In the genomic region with DNA sequence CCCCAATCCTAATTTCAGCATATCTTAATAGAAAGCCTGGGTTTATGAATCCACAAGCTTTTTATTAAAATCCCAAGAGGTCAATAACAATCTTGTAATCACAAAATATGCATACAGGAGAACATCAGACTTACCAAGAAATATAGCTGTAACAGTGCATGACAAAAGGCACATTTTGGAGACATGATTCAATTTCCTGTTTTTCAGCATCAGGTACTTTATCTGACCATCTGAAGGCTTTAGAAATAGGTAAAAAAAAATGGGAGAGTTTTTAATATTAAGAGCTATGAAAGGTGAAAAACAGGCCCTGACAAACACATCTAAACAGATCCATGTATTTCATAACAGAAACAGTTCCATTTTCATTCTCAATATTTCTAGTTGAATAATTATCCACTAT, we compare ENCODE assay signal across 20 cellular contexts.
DNase-seq lines count a peak whose midpoint lies in the region; ATAC-seq and TF ChIP-seq lines count a peak whose summit lies in the region.
"Had no signal": no experiment of that assay in that cellular context is flagged by ENCODE, and none has a peak within 500 bp of the region (broad histone marks: within the 10 kb centered on the region; RNA-seq: fewer than 3 reads in every experiment).

No MANE protein-coding gene starts in this region.

- H3K9me3 Mint-ChIP-seq in brain, result no peaks in the 10 kb centered on the region
- H3K9me3 Mint-ChIP-seq: CD8-positive, alpha-beta T cell; GM23338 had no signal

- peak overlapping the region in 3 of 5 experiments; percentile 13 to 63 (median 48) for H3K27ac Mint-ChIP-seq in brain
- H3K27ac Mint-ChIP-seq: CD8-positive, alpha-beta T cell; GM23338 had no signal

- H3F3A ChIP-seq in neural cell (ENCODE audit: insufficient read depth, low read length, poor library complexity, severe bottlenecking), result peaks cover 6% of the 10 kb centered on the region

- H3K4me3 Mint-ChIP-seq in brain, result peak overlapping the region in 3 of 5 experiments; percentile 50 to 62 (median 58)
- H3K4me3 Mint-ChIP-seq: CD8-positive, alpha-beta T cell; GM23338 had no signal

- ATAC-seq in HG02870 (IDR thresholded peaks at IDR 0.05; ENCODE audit: unreplicated experiment), result no peak
- ATAC-seq: CD8-positive, alpha-beta T cell; GM12878; Panc1 had no signal

- H3K79me2 ChIP-seq in OCI-LY3 (ENCODE audit: low read length), result no peaks in the 10 kb centered on the region
- H3K79me2 ChIP-seq in neural cell (replicated peaks; ENCODE audit: insufficient read depth, low read length), result peaks cover 27% of the 10 kb centered on the region

- no peak overlapping the region for H3K9ac ChIP-seq in BLaER1
- H3K9ac ChIP-seq in OCI-LY3 (ENCODE audit: low read length), result no peak overlapping the region
- H3K9ac ChIP-seq in neural cell (ENCODE audit: low read length), result peak overlapping the region; percentile 35

- TF ChIP-seq EP300 in neural cell (conservative IDR thresholded peaks at IDR 0.05; ENCODE audit: poor library complexity, severe bottlenecking), result no peak

- TF ChIP-seq RAD21 in neural cell (conservative IDR thresholded peaks at IDR 0.05), result no peak

- DNase-seq in retina (no peak), germinal center (ENCODE audit: low spot score) (no peak), NCI-H526 treated with DMSO at 0.1 percent for 48 hours (lab: John Stamatoyannopoulos, UW) (no peak)
- DNase-seq: C1 segment of cervical spinal cord; CD8-positive, alpha-beta T cell; DND-41; HCEC 1CT; Karpas-422; NCI-H1694; NCI-H226; NCI-H774; T-helper 1 cell had no signal

- H3K27me3 ChIP-seq in BLaER1 (no peaks in the 10 kb centered on the region), OCI-LY3 (ENCODE audit: low read depth, low read length) (no peaks in the 10 kb centered on the region), neural cell (ENCODE audit: insufficient read depth, low read depth, low read length) (no peaks in the 10 kb centered on the region)

- H3K4me3 ChIP-seq in BLaER1, result no peak overlapping the region
- H3K4me3 ChIP-seq in OCI-LY3 (ENCODE audit: low read length), result no peak overlapping the region
- H3K4me3 ChIP-seq in neural cell (ENCODE audit: low read length), result peak overlapping the region; percentile 39
- H3K4me3 ChIP-seq: GM12878, GM23338 had no signal

- H3K4me1 ChIP-seq in BLaER1, result peaks cover 74% of the 10 kb centered on the region
- H3K4me1 ChIP-seq in OCI-LY3 (ENCODE audit: low read length), result peaks cover 15% of the 10 kb centered on the region

- no peak overlapping the region for H3K4me2 ChIP-seq in BLaER1
- H3K4me2 ChIP-seq in OCI-LY3 (ENCODE audit: low read length), result no peak overlapping the region
- H3K4me2 ChIP-seq in neural cell (ENCODE audit: low read length), result peak overlapping the region; percentile 20
- H3K4me2 ChIP-seq: GM23338 had no signal

- H2AFZ ChIP-seq in OCI-LY3 (ENCODE audit: low read depth, low read length) (0 out of 2 replicates have a peak overlapping the region, but pooled peaks have one; percentile 33), neural cell (ENCODE audit: low read depth, low read length) (peak overlapping the region; percentile 11)
- H2AFZ ChIP-seq: GM23338 had no signal

- H3K9me3 ChIP-seq in BLaER1 (no peaks in the 10 kb centered on the region), OCI-LY3 (ENCODE audit: insufficient read depth, low read length) (no peaks in the 10 kb centered on the region), neural cell (ENCODE audit: low read length) (no peaks in the 10 kb centered on the region)

- no peaks in the 10 kb centered on the region for H3K36me3 ChIP-seq in BLaER1
- H3K36me3 ChIP-seq in OCI-LY3 (replicated peaks; ENCODE audit: low read depth, low read length), result no peaks in the 10 kb centered on the region
- no peaks in the 10 kb centered on the region for H3K36me3 ChIP-seq in neural cell (ENCODE audit: insufficient read depth, low read length)

- no peaks in the 10 kb centered on the region for H3K9me2 ChIP-seq in neural cell (ENCODE audit: insufficient read depth, low read length)

- no peak for TF ChIP-seq CTCF in OCI-LY3 (IDR thresholded peaks at IDR 0.05; ENCODE audit: low read depth, low read length)
- no peak for TF ChIP-seq CTCF in brain (conservative IDR thresholded peaks at IDR 0.05)
- TF ChIP-seq CTCF in neural cell (IDR thresholded peaks at IDR 0.05; ENCODE audit: poor library complexity, severe bottlenecking), result no peak

- H3K27ac ChIP-seq in BLaER1 (0 out of 2 replicates have a peak overlapping the region, but pooled peaks have one; percentile 15), OCI-LY3 (ENCODE audit: low read length) (no peak overlapping the region), neural cell (ENCODE audit: low read length) (peak overlapping the region; percentile 37)

- peaks cover 41% of the 10 kb centered on the region for H3K4me1 Mint-ChIP-seq in brain

- H3K27me3 Mint-ChIP-seq in brain, result no peaks in the 10 kb centered on the region

- no peaks in the 10 kb centered on the region for H4K20me1 ChIP-seq in BLaER1
- H4K20me1 ChIP-seq in OCI-LY3 (ENCODE audit: insufficient read depth, low read length), result no peaks in the 10 kb centered on the region
- no peaks in the 10 kb centered on the region for H4K20me1 ChIP-seq in neural cell (ENCODE audit: insufficient read depth)

- H3K36me3 Mint-ChIP-seq in brain, result no peaks in the 10 kb centered on the region
- H3K36me3 Mint-ChIP-seq: CD8-positive, alpha-beta T cell had no signal

TF ChIP-seq in neural cell, 6 proteins besides CTCF, POLR2A, EP300 and RAD21:
- TF ChIP-seq EZH2 (IDR thresholded peaks at IDR 0.05; ENCODE audit: borderline replicate concordance, insufficient read depth, low read length, poor library complexity, severe bottlenecking), result no peak
- TF ChIP-seq MXI1 (conservative IDR thresholded peaks at IDR 0.05; ENCODE audit: poor library complexity, severe bottlenecking), result no peak
- no peak for TF ChIP-seq TAF1 (IDR thresholded peaks at IDR 0.05; ENCODE audit: low read depth)
- no peak for TF ChIP-seq POLR2AphosphoS5 (IDR thresholded peaks at IDR 0.05)
- TF ChIP-seq, protein P1, sequence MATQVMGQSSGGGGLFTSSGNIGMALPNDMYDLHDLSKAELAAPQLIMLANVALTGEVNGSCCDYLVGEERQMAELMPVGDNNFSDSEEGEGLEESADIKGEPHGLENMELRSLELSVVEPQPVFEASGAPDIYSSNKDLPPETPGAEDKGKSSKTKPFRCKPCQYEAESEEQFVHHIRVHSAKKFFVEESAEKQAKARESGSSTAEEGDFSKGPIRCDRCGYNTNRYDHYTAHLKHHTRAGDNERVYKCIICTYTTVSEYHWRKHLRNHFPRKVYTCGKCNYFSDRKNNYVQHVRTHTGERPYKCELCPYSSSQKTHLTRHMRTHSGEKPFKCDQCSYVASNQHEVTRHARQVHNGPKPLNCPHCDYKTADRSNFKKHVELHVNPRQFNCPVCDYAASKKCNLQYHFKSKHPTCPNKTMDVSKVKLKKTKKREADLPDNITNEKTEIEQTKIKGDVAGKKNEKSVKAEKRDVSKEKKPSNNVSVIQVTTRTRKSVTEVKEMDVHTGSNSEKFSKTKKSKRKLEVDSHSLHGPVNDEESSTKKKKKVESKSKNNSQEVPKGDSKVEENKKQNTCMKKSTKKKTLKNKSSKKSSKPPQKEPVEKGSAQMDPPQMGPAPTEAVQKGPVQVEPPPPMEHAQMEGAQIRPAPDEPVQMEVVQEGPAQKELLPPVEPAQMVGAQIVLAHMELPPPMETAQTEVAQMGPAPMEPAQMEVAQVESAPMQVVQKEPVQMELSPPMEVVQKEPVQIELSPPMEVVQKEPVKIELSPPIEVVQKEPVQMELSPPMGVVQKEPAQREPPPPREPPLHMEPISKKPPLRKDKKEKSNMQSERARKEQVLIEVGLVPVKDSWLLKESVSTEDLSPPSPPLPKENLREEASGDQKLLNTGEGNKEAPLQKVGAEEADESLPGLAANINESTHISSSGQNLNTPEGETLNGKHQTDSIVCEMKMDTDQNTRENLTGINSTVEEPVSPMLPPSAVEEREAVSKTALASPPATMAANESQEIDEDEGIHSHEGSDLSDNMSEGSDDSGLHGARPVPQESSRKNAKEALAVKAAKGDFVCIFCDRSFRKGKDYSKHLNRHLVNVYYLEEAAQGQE (IDR thresholded peaks at IDR 0.05; ENCODE audit: borderline replicate concordance), result no peak
- no peak for TF ChIP-seq SMC3 (conservative IDR thresholded peaks at IDR 0.05; ENCODE audit: poor library complexity)
